Comparison of ENCODE assay signal across 34 cellular contexts in the genomic region with DNA sequence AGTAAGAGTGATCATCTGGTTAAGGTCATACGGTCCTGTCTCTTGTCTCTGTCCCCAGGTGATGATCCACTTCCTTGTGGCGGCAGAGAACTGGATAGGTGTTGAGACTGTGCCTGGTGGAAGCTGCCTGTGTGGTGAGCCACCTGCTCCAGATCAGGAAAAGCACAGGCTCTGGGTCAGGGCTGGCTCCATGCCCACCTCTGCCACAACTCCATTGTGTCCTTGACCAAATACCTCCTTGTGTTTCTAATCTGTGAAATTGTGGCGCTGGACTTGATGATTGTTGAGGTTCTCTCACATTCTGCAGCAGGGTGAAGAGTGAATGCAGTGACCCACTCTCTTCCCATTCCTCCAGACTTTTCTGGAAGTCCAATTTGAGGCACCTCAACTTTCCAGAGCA. TPM values are rescaled to one million over a fixed set of nuclear protein-coding genes. Genes with fewer than 3 reads are reported as not detected.
"Had no signal": no experiment of that assay in that cellular context is flagged by ENCODE, and none has a peak within 500 bp of the region (broad histone marks: within the 10 kb centered on the region; RNA-seq: fewer than 3 reads in every experiment).

No MANE protein-coding gene starts in this region.

- H3K27ac ChIP-seq: ascending aorta, brain microvascular endothelial cell, breast epithelium, WERI-Rb-1 had no signal

- H3K4me1 ChIP-seq: ascending aorta, breast epithelium had no signal

- ATAC-seq: activated CD4-positive, alpha-beta T cell treated with anti-CD3 and anti-CD28 coated beads for 36 hours; activated CD4-positive, CD25-positive, alpha-beta regulatory T cell treated with anti-CD3 and anti-CD28 coated beads, Interleukin-2, amount 50 U/mL, for 24 hours; activated CD8-positive, alpha-beta memory T cell treated with anti-CD3 and anti-CD28 coated beads, Interleukin-2, amount 10 ng/mL, durations not matched to agents 7 days and 5 days; activated CD8-positive, alpha-beta T cell treated with anti-CD3 and anti-CD28 coated beads, Interleukin-2, amount 10 ng/mL, durations not matched to agents 7 days and 5 days; activated naive CD8-positive, alpha-beta T cell treated with anti-CD3 and anti-CD28 coated beads, Interleukin-2, amount 50 U/mL, for 24 hours; WTC11 had no signal

- H3K27me3 ChIP-seq: ascending aorta, brain microvascular endothelial cell, breast epithelium had no signal

- DNase-seq: activated CD4-positive, alpha-beta memory T cell treated with anti-CD3 and anti-CD28 coated beads, Interleukin-2, amount 10 ng/mL, durations not matched to agents 7 days and 5 days; activated CD4-positive, alpha-beta T cell treated with anti-CD3 and anti-CD28 coated beads for 1 hour; activated CD4-positive, alpha-beta T cell treated with anti-CD3 and anti-CD28 coated beads for 36 hours; activated CD4-positive, alpha-beta T cell treated with anti-CD3 and anti-CD28 coated beads for 48 hours; activated CD4-positive, alpha-beta T cell treated with anti-CD3 and anti-CD28 coated beads, Interleukin-2, amount 10 ng/mL, durations not matched to agents 7 days and 5 days; activated CD4-positive, alpha-beta T cell treated with anti-CD3 and anti-CD28 coated beads, Interleukin-2, amount 50 U/mL, for 48 hours; activated CD4-positive, CD25-positive, alpha-beta regulatory T cell; activated CD8-positive, alpha-beta memory T cell treated with anti-CD3 and anti-CD28 coated beads for 24 hours; activated CD8-positive, alpha-beta memory T cell treated with anti-CD3 and anti-CD28 coated beads, Interleukin-2, amount 10 ng/mL, durations not matched to agents 7 days and 5 days; activated CD8-positive, alpha-beta memory T cell treated with anti-CD3 and anti-CD28 coated beads, Interleukin-2, amount 50 U/mL, for 48 hours; activated effector memory CD4-positive, alpha-beta T cell treated with Interleukin-2 at 50 U/mL for 16 hours; activated gamma-delta T cell; activated naive CD4-positive, alpha-beta T cell treated with anti-CD3 and anti-CD28 coated beads, Interleukin-2, amount 10 ng/mL, durations not matched to agents 7 days and 5 days; activated naive CD4-positive, alpha-beta T cell treated with Interleukin-2 at 50 U/mL for 16 hours; activated naive CD8-positive, alpha-beta T cell treated with anti-CD3 and anti-CD28 coated beads, Interleukin-2, amount 10 ng/mL, durations not matched to agents 7 days and 5 days; activated naive CD8-positive, alpha-beta T cell treated with anti-CD3 and anti-CD28 coated beads, Interleukin-2, amount 50 U/mL, for 24 hours; activated T-cell treated with anti-CD3 and anti-CD28 coated beads, Interleukin-2, amount 50 U/mL, for 24 hours; activated T-cell treated with anti-CD3 and anti-CD28 coated beads, Interleukin-2, amount 50 U/mL, for 48 hours; amygdala; anterior cingulate cortex; brain microvascular endothelial cell; caudate nucleus; cerebellar nuclear complex; T-helper 1 cell; T-helper 2 cell; T-helper 9 cell; WERI-Rb-1 had no signal

- H3K36me3 ChIP-seq: ascending aorta, brain microvascular endothelial cell, breast epithelium, WERI-Rb-1 had no signal

- H3K4me3 ChIP-seq: ascending aorta, breast epithelium had no signal

RNA-seq across cellular contexts. Expression of a gene that starts 45.7 kb away (rescaled TPM):
- total RNA-seq: activated CD4-positive, alpha-beta memory T cell treated with anti-CD3 and anti-CD28 coated beads, Interleukin-2, amount 10 ng/mL, durations not matched to agents 7 days and 5 days; activated CD4-positive, alpha-beta T cell treated with anti-CD3 and anti-CD28 coated beads for 36 hours; activated CD4-positive, alpha-beta T cell treated with anti-CD3 and anti-CD28 coated beads, Interleukin-2, amount 10 ng/mL, durations not matched to agents 7 days and 5 days; activated CD8-positive, alpha-beta memory T cell treated with anti-CD3 and anti-CD28 coated beads, Interleukin-2, amount 10 ng/mL, durations not matched to agents 7 days and 5 days; activated CD8-positive, alpha-beta T cell treated with anti-CD3 and anti-CD28 coated beads, Interleukin-2, amount 10 ng/mL, durations not matched to agents 7 days and 5 days; activated naive CD8-positive, alpha-beta T cell treated with anti-CD3 and anti-CD28 coated beads, Interleukin-2, amount 10 ng/mL, durations not matched to agents 7 days and 5 days; activated T-helper 2 cell treated with anti-CD3 and anti-CD28 coated beads, Interferon-gamma antibody, Interleukin-2, Interleukin-4, amounts not matched to agents 10 μg/mL and 5 μg/mL and 100 μg/mL, durations not matched to agents 14 hours and 24 hours and 36 hours; ascending aorta; chondrocyte; WTC11 had no signal

RNA-seq across cellular contexts. Expression of a gene that starts 48.9 kb away (rescaled TPM):
- total RNA-seq: activated CD4-positive, alpha-beta memory T cell treated with anti-CD3 and anti-CD28 coated beads, Interleukin-2, amount 10 ng/mL, durations not matched to agents 7 days and 5 days; activated CD4-positive, alpha-beta T cell treated with anti-CD3 and anti-CD28 coated beads for 36 hours; activated CD4-positive, alpha-beta T cell treated with anti-CD3 and anti-CD28 coated beads, Interleukin-2, amount 10 ng/mL, durations not matched to agents 7 days and 5 days; activated CD8-positive, alpha-beta memory T cell treated with anti-CD3 and anti-CD28 coated beads, Interleukin-2, amount 10 ng/mL, durations not matched to agents 7 days and 5 days; activated CD8-positive, alpha-beta T cell treated with anti-CD3 and anti-CD28 coated beads, Interleukin-2, amount 10 ng/mL, durations not matched to agents 7 days and 5 days; activated T-helper 2 cell treated with anti-CD3 and anti-CD28 coated beads, Interferon-gamma antibody, Interleukin-2, Interleukin-4, amounts not matched to agents 10 μg/mL and 5 μg/mL and 100 μg/mL, durations not matched to agents 14 hours and 24 hours and 36 hours; chondrocyte had no signal
